Comparison of ENCODE assay signal across 8 cellular contexts in the genomic region with DNA sequence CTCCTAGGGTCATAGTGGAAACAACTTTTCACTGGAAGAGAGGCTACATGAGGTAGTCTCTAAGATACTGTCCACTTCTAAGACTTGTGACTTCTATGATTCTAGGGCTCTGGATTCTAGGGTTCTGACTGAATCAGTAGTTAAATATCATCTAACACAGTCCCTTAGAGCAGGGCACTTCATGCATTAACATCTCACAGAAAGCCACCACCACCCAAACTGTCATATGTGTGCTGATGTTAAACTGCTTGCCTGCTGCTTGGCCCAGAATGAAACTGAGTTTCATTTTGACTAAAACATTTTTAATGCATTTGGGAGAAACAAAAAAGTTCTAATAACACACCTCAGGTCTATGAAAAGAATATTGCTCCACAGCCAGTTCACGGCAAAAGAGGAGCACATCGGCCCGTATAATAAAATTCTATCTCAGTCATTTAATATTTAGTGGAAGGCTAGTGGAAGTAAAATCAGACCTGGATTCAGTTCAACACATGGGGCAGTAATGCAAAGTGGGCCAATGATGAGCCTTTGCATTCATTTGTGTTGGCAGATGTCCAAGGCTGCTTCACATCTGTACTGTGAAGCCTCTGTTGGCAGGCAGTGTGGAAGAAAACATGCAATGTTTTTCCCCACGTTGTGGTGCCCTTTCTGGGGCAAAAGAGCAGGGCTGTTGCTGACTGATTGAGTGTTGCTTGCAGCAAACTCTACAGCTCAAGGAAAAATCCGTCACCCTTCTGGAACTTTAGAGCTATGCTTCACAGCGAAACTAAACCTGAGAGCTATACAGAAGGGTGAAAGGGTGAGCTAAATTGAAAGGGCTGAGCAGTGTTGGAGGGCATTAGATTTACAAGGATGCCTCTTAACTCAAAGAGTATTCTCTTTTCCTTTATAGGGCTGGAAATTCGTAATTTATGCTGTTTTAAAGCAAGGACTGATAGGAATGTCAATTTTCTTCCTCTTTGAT. TPM values are rescaled to one million over a fixed set of nuclear protein-coding genes. Genes with fewer than 3 reads are reported as not detected.
DNase-seq lines count a peak whose midpoint lies in the region; ATAC-seq, FAIRE-seq and TF ChIP-seq lines count a peak whose summit lies in the region.

No MANE protein-coding gene starts in this region.

- H3F3A ChIP-seq in DOHH2 (ENCODE audit: control insufficient read depth, insufficient read depth) (no peaks in the 10 kb centered on the region), PC-9 (ENCODE audit: insufficient read depth, low read depth) (no peaks in the 10 kb centered on the region)

- no peaks in the 10 kb centered on the region for H3K9me3 ChIP-seq in DOHH2 (ENCODE audit: control insufficient read depth, insufficient read depth, low read length)
- no peaks in the 10 kb centered on the region for H3K9me3 ChIP-seq in PC-9 (ENCODE audit: insufficient read depth, low read depth)

- peak; percentile 68 for ATAC-seq in HG02852 (IDR thresholded peaks at IDR 0.05; ENCODE audit: unreplicated experiment)

- CTCF ChIA-PET in PC-9 (lab: Charles Lee) = no interaction called here

- POLR2A ChIA-PET in PC-9 (lab: Charles Lee; ENCODE audit: unreplicated experiment) = no interaction called here

- intact Hi-C loops in PC-9 (cut with micrococcal nuclease; ENCODE audit: unreplicated experiment) = no loop called here

- BruUV-seq in PC-9 (replicated peaks; lab: Mats Ljungman, UMichigan) = no TSS peak

- no peaks in the 10 kb centered on the region for H4K20me1 ChIP-seq in DOHH2 (ENCODE audit: control insufficient read depth, insufficient read depth, low read depth, low read length)
- no peaks in the 10 kb centered on the region for H4K20me1 ChIP-seq in PC-9 (ENCODE audit: insufficient read depth)

- FAIRE-seq in urothelium cell line (lab: Jason Lieb, UNC) (no peak), GM19239 (lab: Jason Lieb, UNC) (no peak)

- H3K9me2 ChIP-seq in DOHH2 (replicated peaks; ENCODE audit: control insufficient read depth, low read length) = no peaks in the 10 kb centered on the region
- no peaks in the 10 kb centered on the region for H3K9me2 ChIP-seq in PC-9 (ENCODE audit: insufficient read depth)

- no peak overlapping the region for H2AFZ ChIP-seq in PC-9

- TF ChIP-seq CTCF in DOHH2 (IDR thresholded peaks at IDR 0.05; ENCODE audit: low read depth, low read length, poor library complexity, severe bottlenecking) (peak; percentile 20), PC-9 (conservative IDR thresholded peaks at IDR 0.05) (no peak)

- H3K4me1 ChIP-seq in DOHH2 (ENCODE audit: control insufficient read depth, low read length) (peaks cover 15% of the 10 kb centered on the region), PC-9 (replicated peaks; ENCODE audit: insufficient read depth) (no peaks in the 10 kb centered on the region)

- H3K4me3 ChIP-seq in DOHH2 (ENCODE audit: low read length) (peak overlapping the region; percentile 3; the same call in 1 of the 2 replicates), PC-9 (no peak overlapping the region)

- peak overlapping the region; percentile 58 for H3K4me2 ChIP-seq in DOHH2 (ENCODE audit: low read length)
- H3K4me2 ChIP-seq in PC-9 = no peak overlapping the region

- no peaks in the 10 kb centered on the region for H3K79me2 ChIP-seq in DOHH2 (ENCODE audit: control insufficient read depth, low read length)
- H3K79me2 ChIP-seq in PC-9 (ENCODE audit: low read depth) = no peaks in the 10 kb centered on the region

- peaks cover 7% of the 10 kb centered on the region for H3K27me3 ChIP-seq in DOHH2 (ENCODE audit: control insufficient read depth, low read length)
- H3K27me3 ChIP-seq in PC-9 (ENCODE audit: insufficient read depth, low read depth) = peaks cover 5% of the 10 kb centered on the region; the same call in 1 of the 2 replicates

- DNase-seq in NCI-H510A (lab: John Stamatoyannopoulos, UW) = peak; percentile 29
- peak; percentile 50 for DNase-seq in foreskin melanocyte
- peak; percentile 21 for DNase-seq in urothelium cell line (ENCODE audit: low spot score)
- DNase-seq in PC-9 = no peak
- no peak for DNase-seq in cortex of kidney (lab: John Stamatoyannopoulos, UW)
- DNase-seq in GM19239 (ENCODE audit: insufficient read length, low spot score) = no peak

- H3K36me3 ChIP-seq in DOHH2 (ENCODE audit: control insufficient read depth, low read length) (no peaks in the 10 kb centered on the region), PC-9 (ENCODE audit: low read depth) (no peaks in the 10 kb centered on the region)

- H3K27ac ChIP-seq in DOHH2 (ENCODE audit: low read depth, low read length) (peak overlapping the region; percentile 3; the same call in 1 of the 2 replicates), PC-9 (no peak overlapping the region)

RNA-seq across cellular contexts. Expression of a gene that starts 33.5 kb away (rescaled TPM):
- not detected in 2 replicates for total RNA-seq in PC-9 (2021)

Comparison
In these comparisons a context has a peak if more than half of its experiments do, and no peak if none do; other contexts are left out.
1. DNase-seq: peak in NCI-H510A (single experiment), foreskin melanocyte (single experiment) and urothelium cell line (single experiment); none in PC-9 (0 of 2), cortex of kidney (single experiment) and GM19239 (single experiment).